1 cellular context compared by ENCODE assay signal in the genomic region with DNA sequence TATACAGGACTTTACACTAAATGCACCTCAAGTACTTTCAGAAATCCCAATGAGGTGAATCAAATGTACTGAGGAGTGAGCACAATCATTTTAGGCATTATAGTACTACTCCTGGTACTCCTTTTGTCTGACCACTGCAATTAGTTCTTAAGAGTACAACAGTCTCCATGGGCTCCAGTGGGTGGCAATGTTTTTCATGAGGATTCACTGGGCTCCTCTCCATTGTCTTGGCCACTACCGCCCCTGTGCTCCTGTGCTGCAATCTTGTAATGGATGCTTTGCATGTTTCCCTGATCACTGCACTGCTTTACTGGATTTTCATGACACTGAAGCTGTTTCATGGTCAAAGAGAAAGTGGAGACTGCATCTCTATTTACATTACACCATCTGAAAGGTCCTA.
TF ChIP-seq lines count a peak whose summit lies in the region.

No MANE protein-coding gene starts in this region.

TF ChIP-seq in K562, 482 proteins besides CTCF, POLR2A, EP300 and RAD21 (continued from another document):
- TF ChIP-seq, protein P1, sequence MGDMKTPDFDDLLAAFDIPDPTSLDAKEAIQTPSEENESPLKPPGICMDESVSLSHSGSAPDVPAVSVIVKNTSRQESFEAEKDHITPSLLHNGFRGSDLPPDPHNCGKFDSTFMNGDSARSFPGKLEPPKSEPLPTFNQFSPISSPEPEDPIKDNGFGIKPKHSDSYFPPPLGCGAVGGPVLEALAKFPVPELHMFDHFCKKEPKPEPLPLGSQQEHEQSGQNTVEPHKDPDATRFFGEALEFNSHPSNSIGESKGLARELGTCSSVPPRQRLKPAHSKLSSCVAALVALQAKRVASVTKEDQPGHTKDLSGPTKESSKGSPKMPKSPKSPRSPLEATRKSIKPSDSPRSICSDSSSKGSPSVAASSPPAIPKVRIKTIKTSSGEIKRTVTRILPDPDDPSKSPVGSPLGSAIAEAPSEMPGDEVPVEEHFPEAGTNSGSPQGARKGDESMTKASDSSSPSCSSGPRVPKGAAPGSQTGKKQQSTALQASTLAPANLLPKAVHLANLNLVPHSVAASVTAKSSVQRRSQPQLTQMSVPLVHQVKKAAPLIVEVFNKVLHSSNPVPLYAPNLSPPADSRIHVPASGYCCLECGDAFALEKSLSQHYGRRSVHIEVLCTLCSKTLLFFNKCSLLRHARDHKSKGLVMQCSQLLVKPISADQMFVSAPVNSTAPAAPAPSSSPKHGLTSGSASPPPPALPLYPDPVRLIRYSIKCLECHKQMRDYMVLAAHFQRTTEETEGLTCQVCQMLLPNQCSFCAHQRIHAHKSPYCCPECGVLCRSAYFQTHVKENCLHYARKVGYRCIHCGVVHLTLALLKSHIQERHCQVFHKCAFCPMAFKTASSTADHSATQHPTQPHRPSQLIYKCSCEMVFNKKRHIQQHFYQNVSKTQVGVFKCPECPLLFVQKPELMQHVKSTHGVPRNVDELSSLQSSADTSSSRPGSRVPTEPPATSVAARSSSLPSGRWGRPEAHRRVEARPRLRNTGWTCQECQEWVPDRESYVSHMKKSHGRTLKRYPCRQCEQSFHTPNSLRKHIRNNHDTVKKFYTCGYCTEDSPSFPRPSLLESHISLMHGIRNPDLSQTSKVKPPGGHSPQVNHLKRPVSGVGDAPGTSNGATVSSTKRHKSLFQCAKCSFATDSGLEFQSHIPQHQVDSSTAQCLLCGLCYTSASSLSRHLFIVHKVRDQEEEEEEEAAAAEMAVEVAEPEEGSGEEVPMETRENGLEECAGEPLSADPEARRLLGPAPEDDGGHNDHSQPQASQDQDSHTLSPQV (IDR thresholded peaks at IDR 0.05), result no peak
- no peak for TF ChIP-seq HDGF (IDR thresholded peaks at IDR 0.05)
